Comparison of ENCODE assay signal across 8 cellular contexts in genomic region chrX:48937065-48937907, GRCh38. TPM values are rescaled to one million over a fixed set of nuclear protein-coding genes. Genes with fewer than 3 reads are reported as not detected.
DNase-seq lines count a peak whose midpoint lies in the region; ATAC-seq and TF ChIP-seq lines count a peak whose summit lies in the region.

No MANE protein-coding gene starts in this region.

- H3K27me3 Mint-ChIP-seq in WTC11 (ENCODE audit: low read depth), result no peaks in the 10 kb centered on the region
- no peaks in the 10 kb centered on the region for H3K27me3 Mint-ChIP-seq in central memory CD8-positive, alpha-beta T cell
- no peaks in the 10 kb centered on the region for H3K27me3 Mint-ChIP-seq in nephron progenitor cell (ENCODE audit: low read depth, poor library complexity)

- DNase-seq in A172 (ENCODE audit: low spot score), result peak; percentile 48
- peak; percentile 47 for DNase-seq in WTC11 (ENCODE audit: low spot score)
- peak; percentile 61 to 84 for DNase-seq in central memory CD8-positive, alpha-beta T cell (ENCODE audit: low spot score in 2 of 2)
- no peak for DNase-seq in nephron progenitor cell
- DNase-seq in retina, result no peak
- no peak for DNase-seq in SHP77 treated with DMSO at 0.1 percent for 48 hours (lab: John Stamatoyannopoulos, UW)

- H3K36me3 Mint-ChIP-seq in WTC11 (peaks cover 27% of the 10 kb centered on the region), nephron progenitor cell (ENCODE audit: low read depth) (peaks cover 48% of the 10 kb centered on the region)
- H3K36me3 Mint-ChIP-seq in central memory CD8-positive, alpha-beta T cell (ENCODE audit: insufficient read depth), result peaks cover 35% of the 10 kb centered on the region

- H3K9me3 Mint-ChIP-seq in WTC11 (no peaks in the 10 kb centered on the region; the same call in 1 of the 2 replicates), nephron progenitor cell (peaks cover 39% of the 10 kb centered on the region)
- H3K9me3 Mint-ChIP-seq in central memory CD8-positive, alpha-beta T cell, result no peaks in the 10 kb centered on the region

- H3K4me3 Mint-ChIP-seq in WTC11, result peak overlapping the region; percentile 39
- peak overlapping the region; percentile 80 for H3K4me3 Mint-ChIP-seq in central memory CD8-positive, alpha-beta T cell
- no peak overlapping the region for H3K4me3 Mint-ChIP-seq in nephron progenitor cell

- CTCF ChIA-PET in WTC11 (lab: Charles Lee), result interaction anchor here (0.6 to 2.6 kb wide), 13 partner anchors 10 to 289 kb away, joined by 3 to 21 read pairs (median 4); partner anchors contain the start of genes KCND1, PQBP1 and TIMM17B

- H3K27ac Mint-ChIP-seq in WTC11, result peak overlapping the region; percentile 96
- peak overlapping the region; percentile 95 for H3K27ac Mint-ChIP-seq in central memory CD8-positive, alpha-beta T cell (ENCODE audit: low read depth)
- peak overlapping the region; percentile 61 for H3K27ac Mint-ChIP-seq in nephron progenitor cell

- POLR2A ChIA-PET in WTC11 (lab: Charles Lee), result interaction anchor here (0.5 to 1.4 kb wide), 6 partner anchors 16 to 136 kb away, joined by 3 to 8 read pairs (median 4); partner anchors contain the start of genes HDAC6 and SLC35A2

- H3K4me1 Mint-ChIP-seq in WTC11 (peaks cover 36% of the 10 kb centered on the region), nephron progenitor cell (peaks cover 24% of the 10 kb centered on the region)
- H3K4me1 Mint-ChIP-seq in central memory CD8-positive, alpha-beta T cell, result peaks cover 75% of the 10 kb centered on the region

- TF ChIP-seq CTCF in WTC11 (IDR thresholded peaks at IDR 0.05) (no peak), nephron progenitor cell (IDR thresholded peaks at IDR 0.05) (no peak)

- ATAC-seq in GM19328 (IDR thresholded peaks at IDR 0.05; ENCODE audit: unreplicated experiment), result peak; percentile 52
- ATAC-seq in HG03439 (IDR thresholded peaks at IDR 0.05; ENCODE audit: unreplicated experiment), result peak; percentile 53
- ATAC-seq in WTC11, result peak; percentile 85
- ATAC-seq in central memory CD8-positive, alpha-beta T cell (replicated peaks; ENCODE audit: extremely low read depth, poor library complexity, severe bottlenecking), result peak; percentile 82

TF ChIP-seq in WTC11, 78 proteins besides CTCF, POLR2A, EP300 and RAD21:
- TF ChIP-seq ZNF121 (CRISPR knock-in tag; IDR thresholded peaks at IDR 0.05) (no peak), USF1 (CRISPR knock-in tag; IDR thresholded peaks at IDR 0.05) (peak; percentile 70), SMAD3 (CRISPR knock-in tag; IDR thresholded peaks at IDR 0.05; ENCODE audit: borderline replicate concordance) (no peak), MLX (CRISPR knock-in tag; IDR thresholded peaks at IDR 0.05) (no peak), TEAD4 (CRISPR knock-in tag; IDR thresholded peaks at IDR 0.05) (no peak), GRHL2 (CRISPR knock-in tag; IDR thresholded peaks at IDR 0.05; ENCODE audit: insufficient replicate concordance, severe bottlenecking) (no peak), HMGXB4 (CRISPR knock-in tag; IDR thresholded peaks at IDR 0.05) (no peak), ZNF425 (CRISPR knock-in tag; conservative IDR thresholded peaks at IDR 0.05) (no peak), ZMAT4 (CRISPR knock-in tag; IDR thresholded peaks at IDR 0.05) (no peak), FOXK1 (CRISPR knock-in tag; IDR thresholded peaks at IDR 0.05) (0 out of 2 replicates have a peak, but pooled peaks have one; percentile 22), ZNF219 (CRISPR knock-in tag; IDR thresholded peaks at IDR 0.05; ENCODE audit: borderline replicate concordance) (no peak)

RNA-seq across cellular contexts. Expression of gene PIM2, which starts 18.5 kb away (rescaled TPM):
- total RNA-seq in A172 (2014; rRNA removed; shearing (Covaris generic)), result 0.59 and 0.74 TPM in 2 replicates
- 146 to 184 TPM (median 182 TPM) in 3 replicates for total RNA-seq in WTC11 (2021)

RNA-seq across cellular contexts. Expression of gene OTUD5, which starts 20.1 kb away (rescaled TPM):
- 26.4 and 31.5 TPM in 2 replicates for total RNA-seq in A172 (2014; rRNA removed; shearing (Covaris generic))
- total RNA-seq in WTC11 (2021), result 50.9 to 52.6 TPM (median 51.1 TPM) in 3 replicates

RNA-seq across cellular contexts. Expression of gene SLC35A2, which starts 25.8 kb away (rescaled TPM):
- total RNA-seq in A172 (2014; rRNA removed; shearing (Covaris generic)), result 18.9 and 32.6 TPM in 2 replicates
- total RNA-seq in WTC11 (2021), result 18.0 to 21.0 TPM (median 20.2 TPM) in 3 replicates

RNA-seq across cellular contexts. Expression of gene KCND1, which starts 34.4 kb away (rescaled TPM):
- total RNA-seq in A172 (2014; rRNA removed; shearing (Covaris generic)), result 0.67 and 0.91 TPM in 2 replicates
- 4.9 to 5.4 TPM (median 5.2 TPM) in 3 replicates for total RNA-seq in WTC11 (2021)

RNA-seq across cellular contexts. Expression of gene PQBP1, which starts 39.6 kb away (rescaled TPM):
- total RNA-seq in A172 (2014; rRNA removed; shearing (Covaris generic)), result 57.4 and 59.2 TPM in 2 replicates
- total RNA-seq in WTC11 (2021), result 79.4 to 81.2 TPM (median 81.2 TPM) in 3 replicates

Comparison
In these comparisons a context has a peak if more than half of its experiments do, and no peak if none do; other contexts are left out.
1. DNase-seq: peak in A172 (single experiment), WTC11 (single experiment) and central memory CD8-positive, alpha-beta T cell (2 of 2); none in nephron progenitor cell (single experiment), retina (single experiment) and SHP77 treated with DMSO at 0.1 percent for 48 hours (single experiment).
2. RNA of gene PIM2, which starts 18.5 kb away (total RNA-seq): 146 to 184 TPM in WTC11; 0.59 to 0.74 TPM in A172; every median in the first group is over 10 times any median in the second.
3. Peak in every context shown above with its lines, with median percentiles within 50 percentile points of each other: ATAC-seq and H3K27ac Mint-ChIP-seq.